Comparison of ENCODE assay signal across 1 cellular context in the genomic region with DNA sequence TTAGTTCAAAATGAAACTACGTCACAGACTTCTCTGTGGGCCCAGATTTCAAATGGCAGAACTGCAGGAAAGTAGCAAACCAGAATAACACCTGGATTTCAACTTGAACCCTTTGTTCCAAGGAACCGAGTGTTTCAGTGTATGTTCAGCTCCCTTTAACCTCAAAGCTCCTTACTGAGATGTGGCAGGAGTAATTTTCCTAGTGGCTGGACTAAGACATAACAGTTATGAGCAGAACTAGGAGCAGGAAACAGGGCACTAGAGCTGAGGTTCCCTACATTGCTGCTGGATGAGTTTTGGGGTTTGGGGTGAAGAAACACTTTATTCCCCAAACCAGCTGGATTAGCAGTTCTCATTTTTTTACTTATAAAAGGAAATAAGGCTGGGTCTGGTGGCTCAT.
TF ChIP-seq lines count a peak whose summit lies in the region.

No MANE protein-coding gene starts in this region.

TF ChIP-seq in HepG2, 621 proteins besides CTCF, POLR2A, EP300 and RAD21:
- TF ChIP-seq ZNF501 (CRISPR knock-in tag; IDR thresholded peaks at IDR 0.05) (no peak), GPN1 (CRISPR knock-in tag; IDR thresholded peaks at IDR 0.05; ENCODE audit: borderline replicate concordance) (no peak)
